In genomic region chr14:93104961-93105360, GRCh38 we compare ENCODE assay signal across 11 cellular contexts. TPM values are rescaled to one million over a fixed set of nuclear protein-coding genes. Genes with fewer than 3 reads are reported as not detected.
DNase-seq lines count a peak whose midpoint lies in the region; ATAC-seq and TF ChIP-seq lines count a peak whose summit lies in the region.
"Had no signal": no experiment of that assay in that cellular context is flagged by ENCODE, and none has a peak within 500 bp of the region (broad histone marks: within the 10 kb centered on the region; RNA-seq: fewer than 3 reads in every experiment).

No MANE protein-coding gene starts in this region.

- H3K9me3 Mint-ChIP-seq in activated T-cell treated with anti-CD3 and anti-CD28 coated beads, Interleukin-2, amount 50 U/mL, for 24 hours = no peaks in the 10 kb centered on the region
- H3K9me3 Mint-ChIP-seq: nephron progenitor cell had no signal

- peaks cover 43% of the 10 kb centered on the region for H3F3A ChIP-seq in PC-9 (ENCODE audit: insufficient read depth, low read depth)

- POLR2A ChIA-PET in PC-9 (lab: Charles Lee; ENCODE audit: unreplicated experiment) = interaction anchor here (0.7 to 0.8 kb wide), 2 partner anchors 11 to 50 kb away, joined by 5 to 12 read pairs; partner anchors contain the start of gene ITPK1

- TF ChIP-seq EP300 in stomach (IDR thresholded peaks at IDR 0.05) = no peak

- no peak overlapping the region for H2AFZ ChIP-seq in PC-9

- no TSS peak for BruUV-seq in PC-9 (replicated peaks; lab: Mats Ljungman, UMichigan)

- H3K27ac ChIP-seq in PC-9 (peak overlapping the region; percentile 91), esophagus squamous epithelium (peak overlapping the region; percentile 6 to 74 (median 50)), stomach (peak overlapping the region in 3 of 5 donors; percentile 16 to 38 (median 19))

- no peaks in the 10 kb centered on the region for H3K36me3 ChIP-seq in PC-9 (ENCODE audit: low read depth)
- no peaks in the 10 kb centered on the region for H3K36me3 ChIP-seq in esophagus squamous epithelium
- H3K36me3 ChIP-seq in stomach = peaks cover 0 to 4% (median 0%) of the 10 kb centered on the region in 4 donors

- intact Hi-C loops in PC-9 (cut with micrococcal nuclease; ENCODE audit: unreplicated experiment) = no loop called here
- intact Hi-C loops in esophagus squamous epithelium (cut with DNase I) = no loop called here
- intact Hi-C loops in stomach (cut with DNase I; ENCODE audit: low total_unique reads) = no loop called here

- WGBS in esophagus squamous epithelium, 2 donors = 41 to 71% methylated on average over 3 to 4 of the region's 6 CpGs
- 71 to 83% (median 79%) methylated on average over 6 of the region's 6 CpGs for WGBS in stomach, 5 donors

- H3K9me3 ChIP-seq in PC-9 (ENCODE audit: insufficient read depth, low read depth) (no peaks in the 10 kb centered on the region), esophagus squamous epithelium (no peaks in the 10 kb centered on the region), stomach (no peaks in the 10 kb centered on the region)

- H3K27ac Mint-ChIP-seq in activated T-cell treated with anti-CD3 and anti-CD28 coated beads, Interleukin-2, amount 50 U/mL, for 24 hours = peak overlapping the region; percentile 91
- H3K27ac Mint-ChIP-seq: nephron progenitor cell had no signal

- H3K4me1 ChIP-seq in PC-9 (replicated peaks; ENCODE audit: insufficient read depth) (peaks cover 46% of the 10 kb centered on the region), esophagus squamous epithelium (peaks cover 35 to 77% (median 38%) of the 10 kb centered on the region in 3 donors), stomach (peaks cover 7 to 66% (median 35%) of the 10 kb centered on the region in 4 donors)

- TF ChIP-seq CTCF in PC-9 (conservative IDR thresholded peaks at IDR 0.05) (peak; percentile 57), esophagus squamous epithelium (IDR thresholded peaks at IDR 0.05) (no peak), stomach (IDR thresholded peaks at IDR 0.05) (no peak)

- H3K4me3 ChIP-seq in PC-9 = peak overlapping the region; percentile 30; the same call in 1 of the 2 replicates
- no peak overlapping the region for H3K4me3 ChIP-seq in esophagus squamous epithelium
- H3K4me3 ChIP-seq in stomach = no peak overlapping the region

- no peak for DNase-seq in activated T-cell treated with anti-CD3 and anti-CD28 coated beads, Interleukin-2, amount 50 U/mL, for 24 hours
- DNase-seq in activated T-cell treated with anti-CD3 and anti-CD28 coated beads, Interleukin-2, amount 50 U/mL, for 1 hour = no peak
- peak; percentile 28 to 75 for DNase-seq in PC-9
- DNase-seq in esophagus squamous epithelium (lab: John Stamatoyannopoulos, UW) = no peak
- no peak for DNase-seq in stomach
- DNase-seq in DMS53 treated with DMSO at 0.1 percent for 48 hours (lab: John Stamatoyannopoulos, UW; ENCODE audit: unreplicated experiment) = no peak
- DNase-seq in AG08395 (ENCODE audit: low spot score) = no peak
- DNase-seq: activated gamma-delta T cell treated with Interleukin-2 at 50 U/mL for 16 hours, MM.1S, nephron progenitor cell had no signal

- CTCF ChIA-PET in PC-9 (lab: Charles Lee) = interaction anchor here (0.5 to 1.3 kb wide), 5 partner anchors 8 to 72 kb away, joined by 3 to 9 read pairs (median 5); no protein-coding TSS in a partner anchor

- H3K36me3 Mint-ChIP-seq in activated T-cell treated with anti-CD3 and anti-CD28 coated beads, Interleukin-2, amount 50 U/mL, for 24 hours (ENCODE audit: low read depth) = peaks cover 4% of the 10 kb centered on the region

- peak overlapping the region; percentile 70 for H3K4me2 ChIP-seq in PC-9

- H3K27me3 Mint-ChIP-seq in activated T-cell treated with anti-CD3 and anti-CD28 coated beads, Interleukin-2, amount 50 U/mL, for 24 hours = no peaks in the 10 kb centered on the region

- no peak overlapping the region for H3K4me3 Mint-ChIP-seq in activated T-cell treated with anti-CD3 and anti-CD28 coated beads, Interleukin-2, amount 50 U/mL, for 24 hours
- H3K4me3 Mint-ChIP-seq: nephron progenitor cell had no signal

- H4K20me1 ChIP-seq in PC-9 (ENCODE audit: insufficient read depth) = no peaks in the 10 kb centered on the region

- H3K79me2 ChIP-seq in PC-9 (ENCODE audit: low read depth) = peaks cover 88% of the 10 kb centered on the region

- H3K27me3 ChIP-seq in PC-9 (ENCODE audit: insufficient read depth, low read depth) = no peaks in the 10 kb centered on the region
- H3K27me3 ChIP-seq in esophagus squamous epithelium = no peaks in the 10 kb centered on the region
- no peaks in the 10 kb centered on the region for H3K27me3 ChIP-seq in stomach

- ATAC-seq in GM18861 (IDR thresholded peaks at IDR 0.05; ENCODE audit: unreplicated experiment) = no peak

- TF ChIP-seq POLR2A in esophagus squamous epithelium (IDR thresholded peaks at IDR 0.05) (no peak), stomach (IDR thresholded peaks at IDR 0.05) (no peak)

- H3K9me2 ChIP-seq in PC-9 (ENCODE audit: insufficient read depth) = no peaks in the 10 kb centered on the region

- peaks cover 35% of the 10 kb centered on the region for H3K4me1 Mint-ChIP-seq in activated T-cell treated with anti-CD3 and anti-CD28 coated beads, Interleukin-2, amount 50 U/mL, for 24 hours (ENCODE audit: low read depth)

RNA-seq across cellular contexts. Expression of gene ITPK1, which starts 10.8 kb away (rescaled TPM):
- total RNA-seq in PC-9 (2021) = 87.8 and 88.6 TPM in 2 replicates
- 10 to 100 TPM; 14.2 to 34.5 (median 25.8) TPM for total RNA-seq in esophagus squamous epithelium
- total RNA-seq in stomach = 10 to 100 TPM; 17.8 to 46.3 (median 29.5) TPM
- 10 to 100 TPM; 23.3 to 32.8 (median 28.4) TPM for polyA plus RNA-seq in stomach

Comparison
In these comparisons a context has a peak if more than half of its experiments do, and no peak if none do; other contexts are left out.
1. DNase-seq: peak in PC-9 (2 of 2); none in activated T-cell treated with anti-CD3 and anti-CD28 coated beads, Interleukin-2, amount 50 U/mL, for 24 hours (single experiment), activated T-cell treated with anti-CD3 and anti-CD28 coated beads, Interleukin-2, amount 50 U/mL, for 1 hour (single experiment), esophagus squamous epithelium (single experiment), stomach (single experiment), DMS53 treated with DMSO at 0.1 percent for 48 hours (single experiment) and AG08395 (single experiment).
2. H3K27ac ChIP-seq: peak in every context shown above with its lines; median percentile 91 in PC-9; 50 in esophagus squamous epithelium; 19 in stomach.